In the genomic region with DNA sequence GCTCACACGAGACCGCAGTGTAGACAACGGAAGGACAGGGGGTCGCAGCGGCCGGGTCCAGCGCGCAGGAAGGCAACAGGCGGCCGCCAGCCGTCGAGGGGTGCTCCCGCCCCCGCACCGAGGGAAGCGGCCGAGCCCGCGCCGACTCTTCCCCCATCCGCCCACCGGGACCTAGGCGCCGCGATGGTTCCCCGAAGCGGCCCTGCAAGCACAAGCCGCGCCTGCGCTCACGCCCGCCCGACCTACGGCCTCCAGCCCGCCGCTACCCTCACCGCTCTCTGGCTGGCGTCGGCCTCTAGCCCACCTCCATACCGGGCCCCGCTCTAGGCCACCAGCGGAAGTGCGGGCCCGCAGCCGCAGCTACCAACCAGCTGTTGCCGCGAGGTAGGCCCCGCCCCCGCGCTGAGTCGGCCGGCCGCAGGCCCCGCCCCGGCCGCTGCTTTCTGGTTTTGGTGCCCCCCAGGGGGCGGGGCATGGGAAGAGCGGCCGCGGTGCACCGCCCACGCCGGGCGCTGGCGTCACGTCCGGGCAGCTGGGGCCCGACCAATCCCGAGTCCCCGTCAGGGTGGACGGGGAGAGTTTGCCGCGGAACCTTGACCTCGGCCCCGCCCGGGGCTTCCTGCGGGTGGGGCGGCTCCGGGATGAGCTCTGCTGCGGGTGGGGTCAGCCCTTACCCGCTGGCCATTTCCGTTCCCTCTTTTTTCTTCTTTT, we compare ENCODE assay signal across 1 cellular context.
A peak's percentile ranks its signal among the peaks of the same experiment; 100 is the strongest.
TF ChIP-seq lines count a peak whose summit lies in the region.

A gene with protein sequence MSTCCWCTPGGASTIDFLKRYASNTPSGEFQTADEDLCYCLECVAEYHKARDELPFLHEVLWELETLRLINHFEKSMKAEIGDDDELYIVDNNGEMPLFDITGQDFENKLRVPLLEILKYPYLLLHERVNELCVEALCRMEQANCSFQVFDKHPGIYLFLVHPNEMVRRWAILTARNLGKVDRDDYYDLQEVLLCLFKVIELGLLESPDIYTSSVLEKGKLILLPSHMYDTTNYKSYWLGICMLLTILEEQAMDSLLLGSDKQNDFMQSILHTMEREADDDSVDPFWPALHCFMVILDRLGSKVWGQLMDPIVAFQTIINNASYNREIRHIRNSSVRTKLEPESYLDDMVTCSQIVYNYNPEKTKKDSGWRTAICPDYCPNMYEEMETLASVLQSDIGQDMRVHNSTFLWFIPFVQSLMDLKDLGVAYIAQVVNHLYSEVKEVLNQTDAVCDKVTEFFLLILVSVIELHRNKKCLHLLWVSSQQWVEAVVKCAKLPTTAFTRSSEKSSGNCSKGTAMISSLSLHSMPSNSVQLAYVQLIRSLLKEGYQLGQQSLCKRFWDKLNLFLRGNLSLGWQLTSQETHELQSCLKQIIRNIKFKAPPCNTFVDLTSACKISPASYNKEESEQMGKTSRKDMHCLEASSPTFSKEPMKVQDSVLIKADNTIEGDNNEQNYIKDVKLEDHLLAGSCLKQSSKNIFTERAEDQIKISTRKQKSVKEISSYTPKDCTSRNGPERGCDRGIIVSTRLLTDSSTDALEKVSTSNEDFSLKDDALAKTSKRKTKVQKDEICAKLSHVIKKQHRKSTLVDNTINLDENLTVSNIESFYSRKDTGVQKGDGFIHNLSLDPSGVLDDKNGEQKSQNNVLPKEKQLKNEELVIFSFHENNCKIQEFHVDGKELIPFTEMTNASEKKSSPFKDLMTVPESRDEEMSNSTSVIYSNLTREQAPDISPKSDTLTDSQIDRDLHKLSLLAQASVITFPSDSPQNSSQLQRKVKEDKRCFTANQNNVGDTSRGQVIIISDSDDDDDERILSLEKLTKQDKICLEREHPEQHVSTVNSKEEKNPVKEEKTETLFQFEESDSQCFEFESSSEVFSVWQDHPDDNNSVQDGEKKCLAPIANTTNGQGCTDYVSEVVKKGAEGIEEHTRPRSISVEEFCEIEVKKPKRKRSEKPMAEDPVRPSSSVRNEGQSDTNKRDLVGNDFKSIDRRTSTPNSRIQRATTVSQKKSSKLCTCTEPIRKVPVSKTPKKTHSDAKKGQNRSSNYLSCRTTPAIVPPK (N-terminal part only) (minus strand): TSS at position 342 of the 711 bp plus-strand sequence. CDS start 5,558 bp downstream, outside the sequence.

TF ChIP-seq in K562, 482 proteins besides CTCF, POLR2A, EP300 and RAD21 (continued from another document and continues in another):
- TF ChIP-seq, protein P1, sequence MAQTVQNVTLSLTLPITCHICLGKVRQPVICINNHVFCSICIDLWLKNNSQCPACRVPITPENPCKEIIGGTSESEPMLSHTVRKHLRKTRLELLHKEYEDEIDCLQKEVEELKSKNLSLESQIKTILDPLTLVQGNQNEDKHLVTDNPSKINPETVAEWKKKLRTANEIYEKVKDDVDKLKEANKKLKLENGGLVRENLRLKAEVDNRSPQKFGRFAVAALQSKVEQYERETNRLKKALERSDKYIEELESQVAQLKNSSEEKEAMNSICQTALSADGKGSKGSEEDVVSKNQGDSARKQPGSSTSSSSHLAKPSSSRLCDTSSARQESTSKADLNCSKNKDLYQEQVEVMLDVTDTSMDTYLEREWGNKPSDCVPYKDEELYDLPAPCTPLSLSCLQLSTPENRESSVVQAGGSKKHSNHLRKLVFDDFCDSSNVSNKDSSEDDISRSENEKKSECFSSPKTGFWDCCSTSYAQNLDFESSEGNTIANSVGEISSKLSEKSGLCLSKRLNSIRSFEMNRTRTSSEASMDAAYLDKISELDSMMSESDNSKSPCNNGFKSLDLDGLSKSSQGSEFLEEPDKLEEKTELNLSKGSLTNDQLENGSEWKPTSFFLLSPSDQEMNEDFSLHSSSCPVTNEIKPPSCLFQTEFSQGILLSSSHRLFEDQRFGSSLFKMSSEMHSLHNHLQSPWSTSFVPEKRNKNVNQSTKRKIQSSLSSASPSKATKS (CRISPR knock-in tag; IDR thresholded peaks at IDR 0.05): no peak
- peak; percentile 41; the same call in 1 of the 2 replicates for TF ChIP-seq ZNF384 (IDR thresholded peaks at IDR 0.05; ENCODE audit: low read depth, low read length)
- TF ChIP-seq, protein P2, sequence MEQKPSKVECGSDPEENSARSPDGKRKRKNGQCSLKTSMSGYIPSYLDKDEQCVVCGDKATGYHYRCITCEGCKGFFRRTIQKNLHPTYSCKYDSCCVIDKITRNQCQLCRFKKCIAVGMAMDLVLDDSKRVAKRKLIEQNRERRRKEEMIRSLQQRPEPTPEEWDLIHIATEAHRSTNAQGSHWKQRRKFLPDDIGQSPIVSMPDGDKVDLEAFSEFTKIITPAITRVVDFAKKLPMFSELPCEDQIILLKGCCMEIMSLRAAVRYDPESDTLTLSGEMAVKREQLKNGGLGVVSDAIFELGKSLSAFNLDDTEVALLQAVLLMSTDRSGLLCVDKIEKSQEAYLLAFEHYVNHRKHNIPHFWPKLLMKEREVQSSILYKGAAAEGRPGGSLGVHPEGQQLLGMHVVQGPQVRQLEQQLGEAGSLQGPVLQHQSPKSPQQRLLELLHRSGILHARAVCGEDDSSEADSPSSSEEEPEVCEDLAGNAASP (IDR thresholded peaks at IDR 0.05): no peak
- TF ChIP-seq, protein P3, sequence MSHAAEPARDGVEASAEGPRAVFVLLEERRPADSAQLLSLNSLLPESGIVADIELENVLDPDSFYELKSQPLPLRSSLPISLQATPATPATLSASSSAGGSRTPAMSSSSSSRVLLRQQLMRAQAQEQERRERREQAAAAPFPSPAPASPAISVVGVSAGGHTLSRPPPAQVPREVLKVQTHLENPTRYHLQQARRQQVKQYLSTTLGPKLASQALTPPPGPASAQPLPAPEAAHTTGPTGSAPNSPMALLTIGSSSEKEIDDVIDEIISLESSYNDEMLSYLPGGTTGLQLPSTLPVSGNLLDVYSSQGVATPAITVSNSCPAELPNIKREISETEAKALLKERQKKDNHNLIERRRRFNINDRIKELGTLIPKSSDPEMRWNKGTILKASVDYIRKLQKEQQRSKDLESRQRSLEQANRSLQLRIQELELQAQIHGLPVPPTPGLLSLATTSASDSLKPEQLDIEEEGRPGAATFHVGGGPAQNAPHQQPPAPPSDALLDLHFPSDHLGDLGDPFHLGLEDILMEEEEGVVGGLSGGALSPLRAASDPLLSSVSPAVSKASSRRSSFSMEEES (CRISPR knock-in tag; IDR thresholded peaks at IDR 0.05): no peak
- no peak for TF ChIP-seq HMG20A (CRISPR knock-in tag; conservative IDR thresholded peaks at IDR 0.05)
- TF ChIP-seq CREBBP (IDR thresholded peaks at IDR 0.05; ENCODE audit: low read depth, low read length): no peak
- no peak for TF ChIP-seq HNRNPH1 (optimal IDR thresholded peaks at IDR 0.05; ENCODE audit: low read depth, low read length)
- no peak for TF ChIP-seq SP2 (IDR thresholded peaks at IDR 0.05; ENCODE audit: extremely low read depth, low read depth, low read length, poor library complexity, severe bottlenecking)
- TF ChIP-seq MTF1 (CRISPR knock-in tag; IDR thresholded peaks at IDR 0.05; ENCODE audit: borderline replicate concordance): no peak
- no peak for TF ChIP-seq ZSCAN32 (CRISPR knock-in tag; IDR thresholded peaks at IDR 0.05)
- TF ChIP-seq FIP1L1 (IDR thresholded peaks at IDR 0.05; ENCODE audit: low read depth, low read length, poor library complexity, severe bottlenecking): peak; percentile 81
- TF ChIP-seq, protein P4, sequence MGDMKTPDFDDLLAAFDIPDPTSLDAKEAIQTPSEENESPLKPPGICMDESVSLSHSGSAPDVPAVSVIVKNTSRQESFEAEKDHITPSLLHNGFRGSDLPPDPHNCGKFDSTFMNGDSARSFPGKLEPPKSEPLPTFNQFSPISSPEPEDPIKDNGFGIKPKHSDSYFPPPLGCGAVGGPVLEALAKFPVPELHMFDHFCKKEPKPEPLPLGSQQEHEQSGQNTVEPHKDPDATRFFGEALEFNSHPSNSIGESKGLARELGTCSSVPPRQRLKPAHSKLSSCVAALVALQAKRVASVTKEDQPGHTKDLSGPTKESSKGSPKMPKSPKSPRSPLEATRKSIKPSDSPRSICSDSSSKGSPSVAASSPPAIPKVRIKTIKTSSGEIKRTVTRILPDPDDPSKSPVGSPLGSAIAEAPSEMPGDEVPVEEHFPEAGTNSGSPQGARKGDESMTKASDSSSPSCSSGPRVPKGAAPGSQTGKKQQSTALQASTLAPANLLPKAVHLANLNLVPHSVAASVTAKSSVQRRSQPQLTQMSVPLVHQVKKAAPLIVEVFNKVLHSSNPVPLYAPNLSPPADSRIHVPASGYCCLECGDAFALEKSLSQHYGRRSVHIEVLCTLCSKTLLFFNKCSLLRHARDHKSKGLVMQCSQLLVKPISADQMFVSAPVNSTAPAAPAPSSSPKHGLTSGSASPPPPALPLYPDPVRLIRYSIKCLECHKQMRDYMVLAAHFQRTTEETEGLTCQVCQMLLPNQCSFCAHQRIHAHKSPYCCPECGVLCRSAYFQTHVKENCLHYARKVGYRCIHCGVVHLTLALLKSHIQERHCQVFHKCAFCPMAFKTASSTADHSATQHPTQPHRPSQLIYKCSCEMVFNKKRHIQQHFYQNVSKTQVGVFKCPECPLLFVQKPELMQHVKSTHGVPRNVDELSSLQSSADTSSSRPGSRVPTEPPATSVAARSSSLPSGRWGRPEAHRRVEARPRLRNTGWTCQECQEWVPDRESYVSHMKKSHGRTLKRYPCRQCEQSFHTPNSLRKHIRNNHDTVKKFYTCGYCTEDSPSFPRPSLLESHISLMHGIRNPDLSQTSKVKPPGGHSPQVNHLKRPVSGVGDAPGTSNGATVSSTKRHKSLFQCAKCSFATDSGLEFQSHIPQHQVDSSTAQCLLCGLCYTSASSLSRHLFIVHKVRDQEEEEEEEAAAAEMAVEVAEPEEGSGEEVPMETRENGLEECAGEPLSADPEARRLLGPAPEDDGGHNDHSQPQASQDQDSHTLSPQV (IDR thresholded peaks at IDR 0.05): 0 out of 2 replicates have a peak, but pooled peaks have one; percentile 11
- TF ChIP-seq, protein P5, sequence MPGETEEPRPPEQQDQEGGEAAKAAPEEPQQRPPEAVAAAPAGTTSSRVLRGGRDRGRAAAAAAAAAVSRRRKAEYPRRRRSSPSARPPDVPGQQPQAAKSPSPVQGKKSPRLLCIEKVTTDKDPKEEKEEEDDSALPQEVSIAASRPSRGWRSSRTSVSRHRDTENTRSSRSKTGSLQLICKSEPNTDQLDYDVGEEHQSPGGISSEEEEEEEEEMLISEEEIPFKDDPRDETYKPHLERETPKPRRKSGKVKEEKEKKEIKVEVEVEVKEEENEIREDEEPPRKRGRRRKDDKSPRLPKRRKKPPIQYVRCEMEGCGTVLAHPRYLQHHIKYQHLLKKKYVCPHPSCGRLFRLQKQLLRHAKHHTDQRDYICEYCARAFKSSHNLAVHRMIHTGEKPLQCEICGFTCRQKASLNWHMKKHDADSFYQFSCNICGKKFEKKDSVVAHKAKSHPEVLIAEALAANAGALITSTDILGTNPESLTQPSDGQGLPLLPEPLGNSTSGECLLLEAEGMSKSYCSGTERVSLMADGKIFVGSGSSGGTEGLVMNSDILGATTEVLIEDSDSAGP (CRISPR knock-in tag; IDR thresholded peaks at IDR 0.05): no peak
- 0 out of 2 replicates have a peak, but pooled peaks have one; percentile 84 for TF ChIP-seq ZNF232 (CRISPR knock-in tag; IDR thresholded peaks at IDR 0.05)
- TF ChIP-seq NR2F6 (CRISPR knock-in tag; IDR thresholded peaks at IDR 0.05): no peak
- no peak for TF ChIP-seq CBFA2T2 (conservative IDR thresholded peaks at IDR 0.05)
- TF ChIP-seq, protein P6, sequence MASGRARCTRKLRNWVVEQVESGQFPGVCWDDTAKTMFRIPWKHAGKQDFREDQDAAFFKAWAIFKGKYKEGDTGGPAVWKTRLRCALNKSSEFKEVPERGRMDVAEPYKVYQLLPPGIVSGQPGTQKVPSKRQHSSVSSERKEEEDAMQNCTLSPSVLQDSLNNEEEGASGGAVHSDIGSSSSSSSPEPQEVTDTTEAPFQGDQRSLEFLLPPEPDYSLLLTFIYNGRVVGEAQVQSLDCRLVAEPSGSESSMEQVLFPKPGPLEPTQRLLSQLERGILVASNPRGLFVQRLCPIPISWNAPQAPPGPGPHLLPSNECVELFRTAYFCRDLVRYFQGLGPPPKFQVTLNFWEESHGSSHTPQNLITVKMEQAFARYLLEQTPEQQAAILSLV (tag; IDR thresholded peaks at IDR 0.05): no peak
- TF ChIP-seq E2F3 (CRISPR knock-in tag; IDR thresholded peaks at IDR 0.05): peak; percentile 64; the same call in 1 of the 2 replicates
- TF ChIP-seq CEBPG (CRISPR knock-in tag; IDR thresholded peaks at IDR 0.05): peak; percentile 7; the same call in 1 of the 2 replicates
- TF ChIP-seq CEBPG (tag; conservative IDR thresholded peaks at IDR 0.05 in 1 of 2, IDR thresholded peaks at IDR 0.05 in 1 of 2): no peak
- no peak for TF ChIP-seq FOXA1 (IDR thresholded peaks at IDR 0.05; ENCODE audit: borderline replicate concordance)
- no peak for TF ChIP-seq SMARCB1 (IDR thresholded peaks at IDR 0.05; ENCODE audit: insufficient read length, low read depth)
- no peak for TF ChIP-seq HDAC3 (IDR thresholded peaks at IDR 0.05; ENCODE audit: borderline replicate concordance, partially characterized antibody)
- no peak for TF ChIP-seq SIX5 (IDR thresholded peaks at IDR 0.05; ENCODE audit: borderline replicate concordance in 1 of 2, insufficient read depth in 1 of 2, low read depth in 1 of 2, low read length in 2 of 2)
- peak; percentile 29; the same call in 1 of the 2 replicates for TF ChIP-seq BRD4 (IDR thresholded peaks at IDR 0.05)
- TF ChIP-seq SREBF2 (CRISPR knock-in tag; IDR thresholded peaks at IDR 0.05): no peak
- TF ChIP-seq, protein P7, sequence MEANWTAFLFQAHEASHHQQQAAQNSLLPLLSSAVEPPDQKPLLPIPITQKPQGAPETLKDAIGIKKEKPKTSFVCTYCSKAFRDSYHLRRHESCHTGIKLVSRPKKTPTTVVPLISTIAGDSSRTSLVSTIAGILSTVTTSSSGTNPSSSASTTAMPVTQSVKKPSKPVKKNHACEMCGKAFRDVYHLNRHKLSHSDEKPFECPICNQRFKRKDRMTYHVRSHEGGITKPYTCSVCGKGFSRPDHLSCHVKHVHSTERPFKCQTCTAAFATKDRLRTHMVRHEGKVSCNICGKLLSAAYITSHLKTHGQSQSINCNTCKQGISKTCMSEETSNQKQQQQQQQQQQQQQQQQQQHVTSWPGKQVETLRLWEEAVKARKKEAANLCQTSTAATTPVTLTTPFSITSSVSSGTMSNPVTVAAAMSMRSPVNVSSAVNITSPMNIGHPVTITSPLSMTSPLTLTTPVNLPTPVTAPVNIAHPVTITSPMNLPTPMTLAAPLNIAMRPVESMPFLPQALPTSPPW (CRISPR knock-in tag; IDR thresholded peaks at IDR 0.05): peak; percentile 98
- TF ChIP-seq RBBP5 (IDR thresholded peaks at IDR 0.05; ENCODE audit: borderline replicate concordance, insufficient read depth, low read length, poor library complexity, severe bottlenecking): peak; percentile 80
- TF ChIP-seq, protein P8, sequence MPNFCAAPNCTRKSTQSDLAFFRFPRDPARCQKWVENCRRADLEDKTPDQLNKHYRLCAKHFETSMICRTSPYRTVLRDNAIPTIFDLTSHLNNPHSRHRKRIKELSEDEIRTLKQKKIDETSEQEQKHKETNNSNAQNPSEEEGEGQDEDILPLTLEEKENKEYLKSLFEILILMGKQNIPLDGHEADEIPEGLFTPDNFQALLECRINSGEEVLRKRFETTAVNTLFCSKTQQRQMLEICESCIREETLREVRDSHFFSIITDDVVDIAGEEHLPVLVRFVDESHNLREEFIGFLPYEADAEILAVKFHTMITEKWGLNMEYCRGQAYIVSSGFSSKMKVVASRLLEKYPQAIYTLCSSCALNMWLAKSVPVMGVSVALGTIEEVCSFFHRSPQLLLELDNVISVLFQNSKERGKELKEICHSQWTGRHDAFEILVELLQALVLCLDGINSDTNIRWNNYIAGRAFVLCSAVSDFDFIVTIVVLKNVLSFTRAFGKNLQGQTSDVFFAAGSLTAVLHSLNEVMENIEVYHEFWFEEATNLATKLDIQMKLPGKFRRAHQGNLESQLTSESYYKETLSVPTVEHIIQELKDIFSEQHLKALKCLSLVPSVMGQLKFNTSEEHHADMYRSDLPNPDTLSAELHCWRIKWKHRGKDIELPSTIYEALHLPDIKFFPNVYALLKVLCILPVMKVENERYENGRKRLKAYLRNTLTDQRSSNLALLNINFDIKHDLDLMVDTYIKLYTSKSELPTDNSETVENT (CRISPR knock-in tag; IDR thresholded peaks at IDR 0.05): peak; percentile 43
- TF ChIP-seq JUN (IDR thresholded peaks at IDR 0.05; ENCODE audit: borderline replicate concordance, low read depth, low read length): no peak
- no peak for TF ChIP-seq JUN (CRISPR knock-in tag; IDR thresholded peaks at IDR 0.05; ENCODE audit: borderline replicate concordance)
- TF ChIP-seq GTF2E2 (tag; IDR thresholded peaks at IDR 0.05): no peak
